ENCODE assay signal across 1 cellular context in the genomic region with DNA sequence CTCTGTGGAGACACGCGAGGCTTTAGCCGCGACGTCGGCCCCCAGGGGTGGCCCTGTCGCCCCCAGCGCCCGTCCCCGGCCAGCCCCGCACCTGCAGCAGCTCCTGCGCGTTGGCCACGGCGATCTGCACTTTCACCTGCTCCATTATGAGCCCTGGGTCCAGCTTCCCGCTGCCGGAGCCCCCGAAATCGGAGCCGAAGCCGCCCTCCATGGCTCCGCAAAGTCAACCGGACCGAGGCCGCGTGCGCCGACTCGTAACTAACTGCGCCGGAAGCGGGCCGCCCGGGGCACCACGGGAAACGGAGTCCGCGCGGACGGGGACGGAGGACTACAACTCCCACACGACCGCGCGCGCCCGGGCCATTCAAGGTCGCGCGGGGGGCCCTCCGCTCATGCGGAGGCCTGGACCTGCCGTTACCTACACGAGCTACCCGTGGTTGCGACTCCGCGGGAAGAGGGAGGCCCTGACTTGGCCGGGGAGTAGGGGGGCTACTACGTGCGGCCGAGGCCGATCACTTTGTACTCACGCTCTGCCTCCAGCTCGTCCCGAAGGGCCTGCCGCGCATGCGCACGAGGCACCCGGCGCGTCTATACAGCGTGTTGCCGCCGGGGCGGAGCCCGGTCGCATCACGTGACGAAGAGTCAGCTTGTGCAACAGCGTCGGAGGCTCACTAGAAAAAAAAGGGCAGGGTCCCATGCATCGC.
A peak's percentile ranks its signal among the peaks of the same experiment; 100 is the strongest.
TF ChIP-seq lines count a peak whose summit lies in the region.

A gene (minus strand): TSS at position 264 of the 704 bp plus-strand sequence. CDS start 53 bp downstream, at position 211.

TF ChIP-seq in HepG2, 621 proteins besides CTCF, POLR2A, EP300 and RAD21 (continued from another document and continues in another):
- TF ChIP-seq, protein P1, sequence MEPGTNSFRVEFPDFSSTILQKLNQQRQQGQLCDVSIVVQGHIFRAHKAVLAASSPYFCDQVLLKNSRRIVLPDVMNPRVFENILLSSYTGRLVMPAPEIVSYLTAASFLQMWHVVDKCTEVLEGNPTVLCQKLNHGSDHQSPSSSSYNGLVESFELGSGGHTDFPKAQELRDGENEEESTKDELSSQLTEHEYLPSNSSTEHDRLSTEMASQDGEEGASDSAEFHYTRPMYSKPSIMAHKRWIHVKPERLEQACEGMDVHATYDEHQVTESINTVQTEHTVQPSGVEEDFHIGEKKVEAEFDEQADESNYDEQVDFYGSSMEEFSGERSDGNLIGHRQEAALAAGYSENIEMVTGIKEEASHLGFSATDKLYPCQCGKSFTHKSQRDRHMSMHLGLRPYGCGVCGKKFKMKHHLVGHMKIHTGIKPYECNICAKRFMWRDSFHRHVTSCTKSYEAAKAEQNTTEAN (CRISPR knock-in tag; conservative IDR thresholded peaks at IDR 0.05), result peak; percentile 88
- TF ChIP-seq SP140L (CRISPR knock-in tag; IDR thresholded peaks at IDR 0.05; ENCODE audit: borderline replicate concordance) (0 out of 2 replicates have a peak, but pooled peaks have one; percentile 5), ZNF143 (CRISPR knock-in tag; IDR thresholded peaks at IDR 0.05) (peak; percentile 99), ZNF20 (CRISPR knock-in tag; IDR thresholded peaks at IDR 0.05) (peak; percentile 90; the same call in 1 of the 2 replicates), ZNF317 (CRISPR knock-in tag; IDR thresholded peaks at IDR 0.05) (peak; percentile 55), ARNT2 (CRISPR knock-in tag; IDR thresholded peaks at IDR 0.05; ENCODE audit: low read depth) (no peak), POGZ (CRISPR knock-in tag; IDR thresholded peaks at IDR 0.05) (peak; percentile 41; the same call in 1 of the 2 replicates), ZNF761 (CRISPR knock-in tag; conservative IDR thresholded peaks at IDR 0.05) (peak; percentile 89), HOXA7 (CRISPR knock-in tag; IDR thresholded peaks at IDR 0.05) (no peak), KLF9 (CRISPR knock-in tag; IDR thresholded peaks at IDR 0.05; ENCODE audit: low read depth) (no peak), FOXJ3 (CRISPR knock-in tag; IDR thresholded peaks at IDR 0.05; ENCODE audit: borderline replicate concordance) (peak; percentile 72), MAFG (CRISPR knock-in tag; IDR thresholded peaks at IDR 0.05) (no peak), ZNF878 (CRISPR knock-in tag; IDR thresholded peaks at IDR 0.05) (peak; percentile 52; the same call in 1 of the 2 replicates), HNRNPLL (IDR thresholded peaks at IDR 0.05; ENCODE audit: low read depth, low read length, poor library complexity, severe bottlenecking) (peak; percentile 89), ZNF234 (CRISPR knock-in tag; conservative IDR thresholded peaks at IDR 0.05) (no peak), AGO2 (optimal IDR thresholded peaks at IDR 0.05; ENCODE audit: low read depth, low read length) (peak; percentile 96), FOXK2 (IDR thresholded peaks at IDR 0.05) (peak; percentile 92), RARG (CRISPR knock-in tag; IDR thresholded peaks at IDR 0.05; ENCODE audit: low read depth) (no peak), KDM1A (CRISPR knock-in tag; IDR thresholded peaks at IDR 0.05) (no peak), ASH2L (IDR thresholded peaks at IDR 0.05; ENCODE audit: insufficient read length, low read depth, low read length) (peak; percentile 69), FOXA1 (IDR thresholded peaks at IDR 0.05) (no peak), FOXA1 (CRISPR knock-in tag; IDR thresholded peaks at IDR 0.05) (peak; percentile 95), CREM (IDR thresholded peaks at IDR 0.05) (peak; percentile 98), CREM (CRISPR knock-in tag; IDR thresholded peaks at IDR 0.05) (peak; percentile 92), SALL1 (CRISPR knock-in tag; IDR thresholded peaks at IDR 0.05) (peak; percentile 83), DPF2 (CRISPR knock-in tag; IDR thresholded peaks at IDR 0.05; ENCODE audit: borderline replicate concordance, low read depth) (no peak)
- TF ChIP-seq, protein P2, sequence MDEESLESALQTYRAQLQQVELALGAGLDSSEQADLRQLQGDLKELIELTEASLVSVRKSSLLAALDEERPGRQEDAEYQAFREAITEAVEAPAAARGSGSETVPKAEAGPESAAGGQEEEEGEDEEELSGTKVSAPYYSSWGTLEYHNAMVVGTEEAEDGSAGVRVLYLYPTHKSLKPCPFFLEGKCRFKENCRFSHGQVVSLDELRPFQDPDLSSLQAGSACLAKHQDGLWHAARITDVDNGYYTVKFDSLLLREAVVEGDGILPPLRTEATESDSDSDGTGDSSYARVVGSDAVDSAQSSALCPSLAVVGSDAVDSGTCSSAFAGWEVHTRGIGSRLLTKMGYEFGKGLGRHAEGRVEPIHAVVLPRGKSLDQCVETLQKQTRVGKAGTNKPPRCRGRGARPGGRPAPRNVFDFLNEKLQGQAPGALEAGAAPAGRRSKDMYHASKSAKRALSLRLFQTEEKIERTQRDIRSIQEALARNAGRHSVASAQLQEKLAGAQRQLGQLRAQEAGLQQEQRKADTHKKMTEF (CRISPR knock-in tag; IDR thresholded peaks at IDR 0.05), result peak; percentile 92
- TF ChIP-seq, protein P3, sequence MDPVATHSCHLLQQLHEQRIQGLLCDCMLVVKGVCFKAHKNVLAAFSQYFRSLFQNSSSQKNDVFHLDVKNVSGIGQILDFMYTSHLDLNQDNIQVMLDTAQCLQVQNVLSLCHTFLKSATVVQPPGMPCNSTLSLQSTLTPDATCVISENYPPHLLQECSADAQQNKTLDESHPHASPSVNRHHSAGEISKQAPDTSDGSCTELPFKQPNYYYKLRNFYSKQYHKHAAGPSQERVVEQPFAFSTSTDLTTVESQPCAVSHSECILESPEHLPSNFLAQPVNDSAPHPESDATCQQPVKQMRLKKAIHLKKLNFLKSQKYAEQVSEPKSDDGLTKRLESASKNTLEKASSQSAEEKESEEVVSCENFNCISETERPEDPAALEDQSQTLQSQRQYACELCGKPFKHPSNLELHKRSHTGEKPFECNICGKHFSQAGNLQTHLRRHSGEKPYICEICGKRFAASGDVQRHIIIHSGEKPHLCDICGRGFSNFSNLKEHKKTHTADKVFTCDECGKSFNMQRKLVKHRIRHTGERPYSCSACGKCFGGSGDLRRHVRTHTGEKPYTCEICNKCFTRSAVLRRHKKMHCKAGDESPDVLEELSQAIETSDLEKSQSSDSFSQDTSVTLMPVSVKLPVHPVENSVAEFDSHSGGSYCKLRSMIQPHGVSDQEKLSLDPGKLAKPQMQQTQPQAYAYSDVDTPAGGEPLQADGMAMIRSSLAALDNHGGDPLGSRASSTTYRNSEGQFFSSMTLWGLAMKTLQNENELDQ (CRISPR knock-in tag; IDR thresholded peaks at IDR 0.05; ENCODE audit: borderline replicate concordance), result no peak
- TF ChIP-seq, protein P4, sequence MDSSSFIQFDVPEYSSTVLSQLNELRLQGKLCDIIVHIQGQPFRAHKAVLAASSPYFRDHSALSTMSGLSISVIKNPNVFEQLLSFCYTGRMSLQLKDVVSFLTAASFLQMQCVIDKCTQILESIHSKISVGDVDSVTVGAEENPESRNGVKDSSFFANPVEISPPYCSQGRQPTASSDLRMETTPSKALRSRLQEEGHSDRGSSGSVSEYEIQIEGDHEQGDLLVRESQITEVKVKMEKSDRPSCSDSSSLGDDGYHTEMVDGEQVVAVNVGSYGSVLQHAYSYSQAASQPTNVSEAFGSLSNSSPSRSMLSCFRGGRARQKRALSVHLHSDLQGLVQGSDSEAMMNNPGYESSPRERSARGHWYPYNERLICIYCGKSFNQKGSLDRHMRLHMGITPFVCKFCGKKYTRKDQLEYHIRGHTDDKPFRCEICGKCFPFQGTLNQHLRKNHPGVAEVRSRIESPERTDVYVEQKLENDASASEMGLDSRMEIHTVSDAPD (CRISPR knock-in tag; IDR thresholded peaks at IDR 0.05), result 0 out of 2 replicates have a peak, but pooled peaks have one; percentile 16
- TF ChIP-seq, protein P5, sequence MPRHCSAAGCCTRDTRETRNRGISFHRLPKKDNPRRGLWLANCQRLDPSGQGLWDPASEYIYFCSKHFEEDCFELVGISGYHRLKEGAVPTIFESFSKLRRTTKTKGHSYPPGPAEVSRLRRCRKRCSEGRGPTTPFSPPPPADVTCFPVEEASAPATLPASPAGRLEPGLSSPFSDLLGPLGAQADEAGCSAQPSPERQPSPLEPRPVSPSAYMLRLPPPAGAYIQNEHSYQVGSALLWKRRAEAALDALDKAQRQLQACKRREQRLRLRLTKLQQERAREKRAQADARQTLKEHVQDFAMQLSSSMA (CRISPR knock-in tag; IDR thresholded peaks at IDR 0.05), result peak; percentile 82; the same call in 1 of the 2 replicates
- TF ChIP-seq, protein P6, sequence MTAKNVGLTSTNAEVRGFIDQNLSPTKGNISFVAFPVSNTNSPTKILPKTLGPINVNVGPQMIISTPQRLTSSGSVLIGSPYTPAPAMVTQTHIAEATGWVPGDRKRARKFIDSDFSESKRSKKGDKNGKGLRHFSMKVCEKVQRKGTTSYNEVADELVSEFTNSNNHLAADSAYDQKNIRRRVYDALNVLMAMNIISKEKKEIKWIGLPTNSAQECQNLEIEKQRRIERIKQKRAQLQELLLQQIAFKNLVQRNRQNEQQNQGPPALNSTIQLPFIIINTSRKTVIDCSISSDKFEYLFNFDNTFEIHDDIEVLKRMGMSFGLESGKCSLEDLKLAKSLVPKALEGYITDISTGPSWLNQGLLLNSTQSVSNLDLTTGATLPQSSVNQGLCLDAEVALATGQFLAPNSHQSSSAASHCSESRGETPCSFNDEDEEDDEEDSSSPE (CRISPR knock-in tag; IDR thresholded peaks at IDR 0.05), result peak; percentile 52; the same call in 1 of the 2 replicates
- TF ChIP-seq, protein P7, sequence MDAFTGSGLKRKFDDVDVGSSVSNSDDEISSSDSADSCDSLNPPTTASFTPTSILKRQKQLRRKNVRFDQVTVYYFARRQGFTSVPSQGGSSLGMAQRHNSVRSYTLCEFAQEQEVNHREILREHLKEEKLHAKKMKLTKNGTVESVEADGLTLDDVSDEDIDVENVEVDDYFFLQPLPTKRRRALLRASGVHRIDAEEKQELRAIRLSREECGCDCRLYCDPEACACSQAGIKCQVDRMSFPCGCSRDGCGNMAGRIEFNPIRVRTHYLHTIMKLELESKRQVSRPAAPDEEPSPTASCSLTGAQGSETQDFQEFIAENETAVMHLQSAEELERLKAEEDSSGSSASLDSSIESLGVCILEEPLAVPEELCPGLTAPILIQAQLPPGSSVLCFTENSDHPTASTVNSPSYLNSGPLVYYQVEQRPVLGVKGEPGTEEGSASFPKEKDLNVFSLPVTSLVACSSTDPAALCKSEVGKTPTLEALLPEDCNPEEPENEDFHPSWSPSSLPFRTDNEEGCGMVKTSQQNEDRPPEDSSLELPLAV (CRISPR knock-in tag; conservative IDR thresholded peaks at IDR 0.05; ENCODE audit: low read depth), result no peak
- TF ChIP-seq, protein P8, sequence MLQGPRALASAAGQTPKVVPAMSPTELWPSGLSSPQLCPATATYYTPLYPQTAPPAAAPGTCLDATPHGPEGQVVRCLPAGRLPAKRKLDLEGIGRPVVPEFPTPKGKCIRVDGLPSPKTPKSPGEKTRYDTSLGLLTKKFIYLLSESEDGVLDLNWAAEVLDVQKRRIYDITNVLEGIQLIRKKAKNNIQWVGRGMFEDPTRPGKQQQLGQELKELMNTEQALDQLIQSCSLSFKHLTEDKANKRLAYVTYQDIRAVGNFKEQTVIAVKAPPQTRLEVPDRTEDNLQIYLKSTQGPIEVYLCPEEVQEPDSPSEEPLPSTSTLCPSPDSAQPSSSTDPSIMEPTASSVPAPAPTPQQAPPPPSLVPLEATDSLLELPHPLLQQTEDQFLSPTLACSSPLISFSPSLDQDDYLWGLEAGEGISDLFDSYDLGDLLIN (CRISPR knock-in tag; IDR thresholded peaks at IDR 0.05; ENCODE audit: borderline replicate concordance), result peak; percentile 17; the same call in 1 of the 2 replicates
- TF ChIP-seq, protein P9, sequence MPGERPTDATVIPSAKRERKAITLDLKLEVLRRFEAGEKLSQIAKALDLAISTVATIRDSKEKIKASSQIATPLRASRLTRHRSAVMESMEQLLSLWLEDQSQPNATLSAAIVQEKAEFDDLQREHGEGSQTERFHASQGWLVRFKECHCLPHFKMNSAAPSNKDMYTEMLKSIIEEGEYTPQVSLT (CRISPR knock-in tag; IDR thresholded peaks at IDR 0.05; ENCODE audit: borderline replicate concordance, low read depth), result no peak
- TF ChIP-seq, protein P10, sequence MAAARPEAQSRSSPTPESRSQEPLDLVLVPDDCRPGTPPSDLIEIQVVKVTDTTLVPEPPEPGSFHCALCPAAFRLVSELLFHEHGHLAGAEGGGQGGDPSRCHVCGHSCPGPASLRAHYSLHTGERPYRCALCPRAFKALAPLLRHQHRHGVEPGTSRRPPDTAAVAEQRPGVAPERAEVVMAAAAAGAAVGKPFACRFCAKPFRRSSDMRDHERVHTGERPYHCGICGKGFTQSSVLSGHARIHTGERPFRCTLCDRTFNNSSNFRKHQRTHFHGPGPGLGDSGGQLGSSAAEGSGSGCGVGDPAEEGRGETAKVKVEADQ (CRISPR knock-in tag; IDR thresholded peaks at IDR 0.05; ENCODE audit: borderline replicate concordance), result no peak; the same call in 1 of the 2 replicates
- TF ChIP-seq, protein P11, sequence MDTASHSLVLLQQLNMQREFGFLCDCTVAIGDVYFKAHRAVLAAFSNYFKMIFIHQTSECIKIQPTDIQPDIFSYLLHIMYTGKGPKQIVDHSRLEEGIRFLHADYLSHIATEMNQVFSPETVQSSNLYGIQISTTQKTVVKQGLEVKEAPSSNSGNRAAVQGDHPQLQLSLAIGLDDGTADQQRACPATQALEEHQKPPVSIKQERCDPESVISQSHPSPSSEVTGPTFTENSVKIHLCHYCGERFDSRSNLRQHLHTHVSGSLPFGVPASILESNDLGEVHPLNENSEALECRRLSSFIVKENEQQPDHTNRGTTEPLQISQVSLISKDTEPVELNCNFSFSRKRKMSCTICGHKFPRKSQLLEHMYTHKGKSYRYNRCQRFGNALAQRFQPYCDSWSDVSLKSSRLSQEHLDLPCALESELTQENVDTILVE (CRISPR knock-in tag; IDR thresholded peaks at IDR 0.05), result peak; percentile 81
